15 cellular contexts compared by ENCODE assay signal in the genomic region with DNA sequence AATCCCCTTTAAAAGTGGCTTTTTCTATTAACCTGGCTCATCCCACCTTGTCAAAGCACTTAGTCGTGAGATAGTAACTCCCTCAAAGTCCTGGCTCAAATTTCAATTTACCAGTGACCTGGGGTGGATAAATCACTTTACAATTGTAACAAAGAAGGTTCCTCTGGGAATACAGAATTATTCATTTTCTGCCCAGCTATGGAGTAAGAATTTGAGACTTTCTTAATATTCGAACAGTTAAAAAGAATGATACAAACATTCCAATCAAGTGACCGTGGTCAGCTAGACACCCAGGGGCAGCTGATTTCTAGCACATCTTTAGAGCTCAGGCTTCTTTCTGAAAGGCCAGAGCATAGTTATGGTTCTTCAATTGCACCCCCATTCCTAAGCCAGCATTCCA.
DNase-seq lines count a peak whose midpoint lies in the region.
"Had no signal": no experiment of that assay in that cellular context is flagged by ENCODE, and none has a peak within 500 bp of the region (broad histone marks: within the 10 kb centered on the region; RNA-seq: fewer than 3 reads in every experiment).

No MANE protein-coding gene starts in this region.

- peak overlapping the region; percentile 71 for H3K9ac ChIP-seq in adipocyte (ENCODE audit: low read length)
- H3K9ac ChIP-seq in skeletal muscle satellite cell (ENCODE audit: low read depth, low read length): peak overlapping the region; percentile 50

- peak overlapping the region; percentile 42 for H3K4me2 ChIP-seq in skeletal muscle satellite cell (ENCODE audit: low read length)

- no peaks in the 10 kb centered on the region for H3K27me3 ChIP-seq in adipocyte (replicated peaks; ENCODE audit: control insufficient read depth, insufficient read depth, low read length)
- H3K27me3 ChIP-seq in skeletal muscle satellite cell (ENCODE audit: control insufficient read depth, insufficient read depth, low read length): no peaks in the 10 kb centered on the region
- H3K27me3 ChIP-seq: BE2C, SJCRH30 had no signal

- H3K4me3 ChIP-seq in adipocyte (ENCODE audit: low read length) (peak overlapping the region; percentile 51), skeletal muscle satellite cell (ENCODE audit: low read length) (no peak overlapping the region)
- H3K4me3 ChIP-seq: SJCRH30 had no signal

- peaks cover 39% of the 10 kb centered on the region for H3K4me1 ChIP-seq in adipocyte (ENCODE audit: control insufficient read depth, insufficient read depth, low read length)
- peaks cover 19% of the 10 kb centered on the region for H3K4me1 ChIP-seq in skeletal muscle satellite cell (ENCODE audit: control insufficient read depth, insufficient read depth, low read length)
- H3K4me1 ChIP-seq: BE2C, SJCRH30 had no signal

- H3K36me3 ChIP-seq in adipocyte (ENCODE audit: control insufficient read depth, insufficient read depth, low read length, severe bottlenecking) (no peaks in the 10 kb centered on the region), skeletal muscle satellite cell (ENCODE audit: insufficient read depth, low read length) (no peaks in the 10 kb centered on the region)
- H3K36me3 ChIP-seq: BE2C, SJCRH30 had no signal

- peaks cover 4% of the 10 kb centered on the region for H3K9me3 ChIP-seq in adipocyte (ENCODE audit: control insufficient read depth, low read length)
- no peaks in the 10 kb centered on the region for H3K9me3 ChIP-seq in skeletal muscle satellite cell (replicated peaks; ENCODE audit: low read length)
- H3K9me3 ChIP-seq: BE2C, SJCRH30 had no signal

- DNase-seq in GM04503 (ENCODE audit: low read depth): peak; percentile 53
- peak; percentile 47 for DNase-seq in adipocyte (ENCODE audit: low read depth)
- peak; percentile 17 for DNase-seq in hepatic stellate cell (ENCODE audit: low spot score)
- DNase-seq in activated CD4-positive, alpha-beta T cell treated with anti-CD3 and anti-CD28 coated beads for 48 hours: no peak
- no peak for DNase-seq in DMS 273 (lab: John Stamatoyannopoulos, UW; ENCODE audit: unreplicated experiment)
- DNase-seq in retina: no peak
- DNase-seq: activated CD4-positive, CD25-positive, alpha-beta regulatory T cell; activated naive CD8-positive, alpha-beta T cell treated with anti-CD3 and anti-CD28 coated beads, Interleukin-2, amount 10 ng/mL, durations not matched to agents 7 days and 5 days; BE2C; Kasumi-1; NCI-H1436; NCI-H2171; NCI-H526 treated with DMSO at 0.1 percent for 48 hours; SJCRH30 had no signal

Comparison
In these comparisons a context has a peak if more than half of its experiments do, and no peak if none do; other contexts are left out.
1. DNase-seq: peak in GM04503 (single experiment), adipocyte (single experiment) and hepatic stellate cell (single experiment); none in activated CD4-positive, alpha-beta T cell treated with anti-CD3 and anti-CD28 coated beads for 48 hours (single experiment), DMS 273 (single experiment) and retina (single experiment).